In genomic region chr4:54783402-54784110, GRCh38 we compare ENCODE assay signal across 13 cellular contexts.
DNase-seq lines count a peak whose midpoint lies in the region; ATAC-seq, FAIRE-seq and TF ChIP-seq lines count a peak whose summit lies in the region.
"Had no signal": no experiment of that assay in that cellular context is flagged by ENCODE, and none has a peak within 500 bp of the region (broad histone marks: within the 10 kb centered on the region; RNA-seq: fewer than 3 reads in every experiment).

No MANE protein-coding gene starts in this region.

- intact Hi-C loops in kidney (cut with DNase I) (no loop called here), stomach (cut with DNase I; ENCODE audit: low total_unique reads) (no loop called here)

- H3K4me1 ChIP-seq in kidney (ENCODE audit: control insufficient read depth in 1 of 2, insufficient read depth in 1 of 2, low read depth in 1 of 2, low read length in 2 of 2) (no peaks in the 10 kb centered on the region), stomach (peaks cover 5 to 34% (median 17%) of the 10 kb centered on the region in 4 donors)

- TF ChIP-seq CTCF in VCaP (conservative IDR thresholded peaks at IDR 0.05): no peak
- TF ChIP-seq CTCF in kidney (IDR thresholded peaks at IDR 0.05; ENCODE audit: borderline replicate concordance, extremely low read depth, insufficient read depth): no peak
- TF ChIP-seq CTCF in stomach (IDR thresholded peaks at IDR 0.05): no peak

- H3K36me3 Mint-ChIP-seq in immature natural killer cell: no peaks in the 10 kb centered on the region
- H3K36me3 Mint-ChIP-seq: CD4-positive, CD25-positive, alpha-beta regulatory T cell had no signal

- no peaks in the 10 kb centered on the region for H3K27me3 ChIP-seq in stomach

- H3K4me3 ChIP-seq in kidney (ENCODE audit: low read length in 2 of 2): no peak overlapping the region
- no peak overlapping the region for H3K4me3 ChIP-seq in stomach

- H3K4me1 Mint-ChIP-seq in immature natural killer cell: peaks cover 18 to 23% of the 10 kb centered on the region in 2 donors
- H3K4me1 Mint-ChIP-seq: CD4-positive, CD25-positive, alpha-beta regulatory T cell had no signal

- no peak for FAIRE-seq in kidney (lab: Jason Lieb, UNC)
- FAIRE-seq: islet of Langerhans had no signal

- H3K4me3 Mint-ChIP-seq in immature natural killer cell: no peak overlapping the region
- H3K4me3 Mint-ChIP-seq: CD4-positive, CD25-positive, alpha-beta regulatory T cell; nephron progenitor cell had no signal

- no peak overlapping the region for H3K27ac Mint-ChIP-seq in immature natural killer cell
- H3K27ac Mint-ChIP-seq: CD4-positive, CD25-positive, alpha-beta regulatory T cell had no signal

- no peak overlapping the region for H3K9ac ChIP-seq in kidney (ENCODE audit: low read length in 2 of 2)

- no peaks in the 10 kb centered on the region for H3K9me3 Mint-ChIP-seq in immature natural killer cell
- H3K9me3 Mint-ChIP-seq: nephron progenitor cell had no signal

- peak; percentile 1 for DNase-seq in HCEC 1CT
- no peak for DNase-seq in kidney
- DNase-seq in stomach: peak; percentile 44
- DNase-seq in immature natural killer cell: no peak
- DNase-seq in superior temporal gyrus (ENCODE audit: extremely low spot score): no peak
- DNase-seq: activated gamma-delta T cell; CD4-positive, CD25-positive, alpha-beta regulatory T cell; NCI-H1436; nephron progenitor cell had no signal

- ATAC-seq in HG02642 (IDR thresholded peaks at IDR 0.05; ENCODE audit: poor library complexity, unreplicated experiment): no peak
- no peak for ATAC-seq in SK-N-SH treated with all-trans-retinoic acid at 6 μM for 48 hours

- WGBS in stomach, 5 donors: 69 to 77% (median 73%) methylated on average over 7 of the region's 7 CpGs

- H3K9me3 ChIP-seq in kidney (ENCODE audit: control insufficient read depth in 1 of 2, low read length in 2 of 2): no peaks in the 10 kb centered on the region
- H3K9me3 ChIP-seq in stomach: no peaks in the 10 kb centered on the region

- no peak for TF ChIP-seq EP300 in stomach (IDR thresholded peaks at IDR 0.05)

- H3K27me3 Mint-ChIP-seq in immature natural killer cell (ENCODE audit: low read depth in 3 of 3): peaks cover 0 to 2% (median 0%) of the 10 kb centered on the region in 3 donors
- H3K27me3 Mint-ChIP-seq: CD4-positive, CD25-positive, alpha-beta regulatory T cell had no signal

- H3K27ac ChIP-seq in VCaP (peak overlapping the region; percentile 47; the same call in 1 of the 2 replicates), kidney (ENCODE audit: low read depth in 2 of 2, low read length in 2 of 2) (peak overlapping the region; percentile 34 to 58), stomach (peak overlapping the region in 4 of 5 donors; percentile 9 to 70 (median 53))

- H3K36me3 ChIP-seq in kidney (ENCODE audit: control insufficient read depth in 1 of 2, insufficient read depth in 2 of 2, low read length in 2 of 2): no peaks in the 10 kb centered on the region
- H3K36me3 ChIP-seq in stomach: no peaks in the 10 kb centered on the region

- no peak for TF ChIP-seq POLR2A in stomach (IDR thresholded peaks at IDR 0.05)

TF ChIP-seq in SK-N-SH treated with all-trans-retinoic acid at 6 μM for 48 hours, 23 proteins besides CTCF, POLR2A, EP300 and RAD21:
- no peak for TF ChIP-seq PATZ1 (CRISPR knock-in tag; IDR thresholded peaks at IDR 0.05; ENCODE audit: borderline replicate concordance)
- TF ChIP-seq ZFP30 (CRISPR knock-in tag; IDR thresholded peaks at IDR 0.05): no peak
- TF ChIP-seq CSDC2 (CRISPR knock-in tag; IDR thresholded peaks at IDR 0.05): no peak
- no peak for TF ChIP-seq BACH2 (CRISPR knock-in tag; IDR thresholded peaks at IDR 0.05; ENCODE audit: borderline replicate concordance)
- TF ChIP-seq CSRNP3 (CRISPR knock-in tag; IDR thresholded peaks at IDR 0.05): no peak
- no peak for TF ChIP-seq RARB (CRISPR knock-in tag; IDR thresholded peaks at IDR 0.05)
- no peak for TF ChIP-seq OSR1 (CRISPR knock-in tag; IDR thresholded peaks at IDR 0.05)
- no peak for TF ChIP-seq ZFP3 (CRISPR knock-in tag; IDR thresholded peaks at IDR 0.05)
- no peak for TF ChIP-seq ZC3H10 (CRISPR knock-in tag; IDR thresholded peaks at IDR 0.05)
- no peak for TF ChIP-seq ZNF70 (CRISPR knock-in tag; IDR thresholded peaks at IDR 0.05)
- no peak for TF ChIP-seq ISL1 (CRISPR knock-in tag; IDR thresholded peaks at IDR 0.05)
- TF ChIP-seq TSHZ2 (CRISPR knock-in tag; IDR thresholded peaks at IDR 0.05): no peak
- TF ChIP-seq TOX (CRISPR knock-in tag; IDR thresholded peaks at IDR 0.05; ENCODE audit: borderline replicate concordance): no peak
- no peak for TF ChIP-seq CREB5 (CRISPR knock-in tag; IDR thresholded peaks at IDR 0.05; ENCODE audit: low read depth)
- TF ChIP-seq ARNTL (CRISPR knock-in tag; IDR thresholded peaks at IDR 0.05; ENCODE audit: borderline replicate concordance, low read depth): no peak
- TF ChIP-seq ZNF8 (CRISPR knock-in tag; IDR thresholded peaks at IDR 0.05): no peak
- no peak for TF ChIP-seq ZNF565 (CRISPR knock-in tag; conservative IDR thresholded peaks at IDR 0.05; ENCODE audit: low read depth)
TF ChIP-seq in SK-N-SH treated with all-trans-retinoic acid at 6 μM for 48 hours: peak in this region for 0.

Comparison
In these comparisons a context has a peak if more than half of its experiments do, and no peak if none do; other contexts are left out.
1. DNase-seq: peak in HCEC 1CT (single experiment) and stomach (single experiment); none in kidney (single experiment), immature natural killer cell (0 of 3) and superior temporal gyrus (single experiment).
2. Peak in every context shown above with its lines, with median percentiles within 50 percentile points of each other: H3K27ac ChIP-seq.